Comparison of ENCODE assay signal across 14 cellular contexts in genomic region chr4:38872620-38873019, GRCh38. TPM values are rescaled to one million over a fixed set of nuclear protein-coding genes. Genes with fewer than 3 reads are reported as not detected.
DNase-seq lines count a peak whose midpoint lies in the region; ATAC-seq and TF ChIP-seq lines count a peak whose summit lies in the region.
"Had no signal": no experiment of that assay in that cellular context is flagged by ENCODE, and none has a peak within 500 bp of the region (broad histone marks: within the 10 kb centered on the region; RNA-seq: fewer than 3 reads in every experiment).

No MANE protein-coding gene starts in this region.

- peaks cover 38% of the 10 kb centered on the region for H3K36me3 ChIP-seq in skeletal muscle satellite cell (ENCODE audit: insufficient read depth, low read length)

- H3K27me3 ChIP-seq in skeletal muscle satellite cell (ENCODE audit: control insufficient read depth, insufficient read depth, low read length), result no peaks in the 10 kb centered on the region
- H3K27me3 ChIP-seq: heart right ventricle had no signal

- H3K4me3 ChIP-seq in skeletal muscle satellite cell (ENCODE audit: low read length), result no peak overlapping the region
- H3K4me3 ChIP-seq: heart right ventricle, SK-N-MC had no signal

- no peaks in the 10 kb centered on the region for H3K9me3 ChIP-seq in skeletal muscle satellite cell (replicated peaks; ENCODE audit: low read length)
- H3K9me3 ChIP-seq: Caco-2, heart right ventricle had no signal

- no peak for TF ChIP-seq POLR2A in GM18505 (IDR thresholded peaks at IDR 0.05; ENCODE audit: borderline replicate concordance, extremely low read depth, insufficient read depth, insufficient read length)

- no peak overlapping the region for H3K9ac ChIP-seq in skeletal muscle satellite cell (ENCODE audit: low read depth, low read length)

- DNase-seq in DMS53 treated with DMSO at 0.1 percent for 48 hours (lab: John Stamatoyannopoulos, UW; ENCODE audit: unreplicated experiment) (peak; percentile 98), NCI-H774 (lab: John Stamatoyannopoulos, UW) (peak; percentile 83), fibroblast of peridontal ligament (ENCODE audit: extremely low read depth) (peak; percentile 58)
- DNase-seq: activated CD4-positive, alpha-beta T cell treated with anti-CD3 and anti-CD28 coated beads, Interleukin-2, amount 10 ng/mL, durations not matched to agents 7 days and 5 days; cortex of kidney; heart right ventricle; NCI-H524 had no signal

- no peak for ATAC-seq in GM18505 (IDR thresholded peaks at IDR 0.05; ENCODE audit: unreplicated experiment)
- no peak for ATAC-seq in HG02610 (IDR thresholded peaks at IDR 0.05; ENCODE audit: unreplicated experiment)
- no peak for ATAC-seq in GM18520 (IDR thresholded peaks at IDR 0.05; ENCODE audit: unreplicated experiment)
- ATAC-seq in HG03039 (IDR thresholded peaks at IDR 0.05; ENCODE audit: unreplicated experiment), result no peak
- ATAC-seq: heart right ventricle had no signal

- H3K4me2 ChIP-seq in skeletal muscle satellite cell (ENCODE audit: low read length), result peak overlapping the region; percentile 18

- H3K4me1 ChIP-seq in skeletal muscle satellite cell (ENCODE audit: control insufficient read depth, insufficient read depth, low read length), result peaks cover 40% of the 10 kb centered on the region

RNA-seq across cellular contexts. Expression of gene FAM114A1, which starts 5.0 kb away (rescaled TPM):
- total RNA-seq in skeletal muscle satellite cell (2012; rRNA removed), result 193 and 212 TPM in 2 replicates

RNA-seq across cellular contexts. Expression of gene TLR6, which starts 16.0 kb away (rescaled TPM):
- total RNA-seq in skeletal muscle satellite cell (2012; rRNA removed), result 3.0 and 3.7 TPM in 2 replicates
- total RNA-seq: Caco-2 had no signal
